Comparison of ENCODE assay signal across 9 cellular contexts in genomic region chr21:33070921-33071877, GRCh38. TPM values are rescaled to one million over a fixed set of nuclear protein-coding genes. Genes with fewer than 3 reads are reported as not detected.
DNase-seq lines count a peak whose midpoint lies in the region; ATAC-seq and TF ChIP-seq lines count a peak whose summit lies in the region.
"Had no signal": no experiment of that assay in that cellular context is flagged by ENCODE, and none has a peak within 500 bp of the region (broad histone marks: within the 10 kb centered on the region; RNA-seq: fewer than 3 reads in every experiment).

No MANE protein-coding gene starts in this region.

- DNase-seq in NCI-H510A (lab: John Stamatoyannopoulos, UW) (peak; percentile 35), coronary artery (ENCODE audit: low spot score) (no peak), mucosa of descending colon (no peak), DMS153 (lab: John Stamatoyannopoulos, UW) (no peak), midbrain (lab: John Stamatoyannopoulos, UW) (no peak)
- DNase-seq in central memory CD4-positive, alpha-beta T cell: no peak

- peaks cover 17% of the 10 kb centered on the region for H3K4me1 ChIP-seq in mucosa of descending colon (ENCODE audit: low read depth)

- no peak for TF ChIP-seq CTCF in coronary artery (IDR thresholded peaks at IDR 0.05)
- no peak for TF ChIP-seq CTCF in mucosa of descending colon (IDR thresholded peaks at IDR 0.05)

- ATAC-seq in mucosa of descending colon (peak; percentile 13), GM19397 (IDR thresholded peaks at IDR 0.05; ENCODE audit: unreplicated experiment) (no peak)

- H3K4me3 ChIP-seq in GM08714 (ENCODE audit: low read length): peak overlapping the region; percentile 56; the same call in 1 of the 2 replicates
- H3K4me3 ChIP-seq in coronary artery: peak overlapping the region; percentile 69
- H3K4me3 ChIP-seq in mucosa of descending colon: no peak overlapping the region

- H3K27ac ChIP-seq in coronary artery: no peak overlapping the region

- no peaks in the 10 kb centered on the region for H3K36me3 ChIP-seq in mucosa of descending colon (ENCODE audit: low read depth)

- H3K9me3 ChIP-seq in mucosa of descending colon: no peaks in the 10 kb centered on the region

- intact Hi-C loops in mucosa of descending colon (cut with DNase I, micrococcal nuclease): no loop called here

RNA-seq across cellular contexts. Expression of gene OLIG1, which starts 1.3 kb away (rescaled TPM):
- not detected for total RNA-seq in mucosa of descending colon
- total RNA-seq: glomerular endothelial cell had no signal

RNA-seq across cellular contexts. Expression of gene OLIG2, which starts 45.5 kb away (rescaled TPM):
- not detected for total RNA-seq in mucosa of descending colon
- total RNA-seq: glomerular endothelial cell had no signal
